10 cellular contexts compared by ENCODE assay signal in genomic region chr7:116653204-116653603, GRCh38. TPM values are rescaled to one million over a fixed set of nuclear protein-coding genes. Genes with fewer than 3 reads are reported as not detected.
DNase-seq lines count a peak whose midpoint lies in the region; ATAC-seq, FAIRE-seq and TF ChIP-seq lines count a peak whose summit lies in the region.
"Had no signal": no experiment of that assay in that cellular context is flagged by ENCODE, and none has a peak within 500 bp of the region (broad histone marks: within the 10 kb centered on the region; RNA-seq: fewer than 3 reads in every experiment).

No MANE protein-coding gene starts in this region.

- FAIRE-seq in small intestine (lab: Jason Lieb, UNC) = no peak

- H3K36me3 ChIP-seq in lower lobe of right lung (no peaks in the 10 kb centered on the region), small intestine (ENCODE audit: control insufficient read depth in 2 of 2, insufficient read depth in 2 of 2, low read length in 2 of 2) (no peaks in the 10 kb centered on the region)

- H3K27me3 ChIP-seq in lower lobe of right lung (ENCODE audit: low read depth) = no peaks in the 10 kb centered on the region
- H3K27me3 ChIP-seq in small intestine (ENCODE audit: control insufficient read depth in 2 of 2, insufficient read depth in 2 of 2, low read length in 2 of 2) = no peaks in the 10 kb centered on the region

- H3K27ac ChIP-seq in lower lobe of right lung (no peak overlapping the region), small intestine (ENCODE audit: low read depth in 1 of 2, low read length in 1 of 2) (no peak overlapping the region)

- no peaks in the 10 kb centered on the region for H3K9me3 ChIP-seq in lower lobe of right lung
- H3K9me3 ChIP-seq in small intestine (ENCODE audit: control insufficient read depth, low read depth) = no peaks in the 10 kb centered on the region

- ATAC-seq in HG03378 (IDR thresholded peaks at IDR 0.05; ENCODE audit: unreplicated experiment) (peak; percentile 49), lower lobe of right lung (peak; percentile 71 to 78), GM21360 (IDR thresholded peaks at IDR 0.05; ENCODE audit: unreplicated experiment) (no peak), GM19395 (IDR thresholded peaks at IDR 0.05; ENCODE audit: unreplicated experiment) (no peak)
- ATAC-seq: WTC11 had no signal

- TF ChIP-seq CTCF in astrocyte of the cerebellum (IDR thresholded peaks at IDR 0.05; ENCODE audit: low read depth, low read length, missing control alignments) = no peak
- TF ChIP-seq CTCF in lower lobe of right lung (IDR thresholded peaks at IDR 0.05) = no peak

- H3K4me1 ChIP-seq in lower lobe of right lung (no peaks in the 10 kb centered on the region), small intestine (ENCODE audit: control insufficient read depth in 2 of 2, insufficient read depth in 1 of 2, low read depth in 1 of 2, low read length in 1 of 2) (no peaks in the 10 kb centered on the region)

- in situ Hi-C loops in astrocyte of the cerebellum (cut with HindIII; ENCODE audit: low sequenced_read_pairs) = no loop called here

- H3K4me3 ChIP-seq in astrocyte of the cerebellum (ENCODE audit: low read depth, low read length) = no peak overlapping the region
- H3K4me3 ChIP-seq in lower lobe of right lung = no peak overlapping the region
- no peak overlapping the region for H3K4me3 ChIP-seq in small intestine (ENCODE audit: low read depth in 1 of 2, low read length in 2 of 2)

- 42 to 55% (median 45%) methylated on average over 3 of the region's 3 CpGs for WGBS in small intestine, 3 donors

- DNase-seq in AG20443 (ENCODE audit: low spot score) = peak; percentile 63
- peak; percentile 79 for DNase-seq in astrocyte of the cerebellum (ENCODE audit: low read depth)
- no peak for DNase-seq in lower lobe of right lung
- DNase-seq in small intestine = no peak
- DNase-seq in NCI-H510A treated with DMSO at 0.1 percent for 48 hours (lab: John Stamatoyannopoulos, UW) = no peak
- DNase-seq: activated naive CD8-positive, alpha-beta T cell treated with anti-CD3 and anti-CD28 coated beads, Interleukin-2, amount 10 ng/mL, durations not matched to agents 7 days and 5 days had no signal

- intact Hi-C loops in lower lobe of right lung (cut with DNase I) = no loop called here

RNA-seq across cellular contexts. Expression of gene MET, which starts 18.8 kb away (rescaled TPM):
- 74.3 TPM for total RNA-seq in lower lobe of right lung
- polyA plus RNA-seq in small intestine = 10 to 100 TPM in 1 of 3 donors, 1 to 10 TPM in 2; 2.7 to 12.4 (median 4.1) TPM
- total RNA-seq: activated naive CD8-positive, alpha-beta T cell treated with anti-CD3 and anti-CD28 coated beads, Interleukin-2, amount 10 ng/mL, durations not matched to agents 7 days and 5 days had no signal

Comparison
In these comparisons a context has a peak if more than half of its experiments do, and no peak if none do; other contexts are left out.
1. DNase-seq: peak in AG20443 (single experiment) and astrocyte of the cerebellum (single experiment); none in lower lobe of right lung (single experiment), small intestine (single experiment) and NCI-H510A treated with DMSO at 0.1 percent for 48 hours (single experiment).
2. ATAC-seq: peak in HG03378 (single experiment) and lower lobe of right lung (2 of 2); none in GM21360 (single experiment) and GM19395 (single experiment).